ENCODE assay signal across 8 cellular contexts in genomic region chr15:74291101-74292071, GRCh38. TPM values are rescaled to one million over a fixed set of nuclear protein-coding genes. Genes with fewer than 3 reads are reported as not detected.
DNase-seq lines count a peak whose midpoint lies in the region; ATAC-seq lines count a peak whose summit lies in the region.

No MANE protein-coding gene starts in this region.

- H3K27ac ChIP-seq in ACC112 (ENCODE audit: low read depth, low read length) = no peak overlapping the region; the same call in 1 of the 2 replicates

- peak overlapping the region in 1 of 10 donors; percentile 26 for H3K27ac Mint-ChIP-seq in naive thymus-derived CD8-positive, alpha-beta T cell

- H3K27me3 Mint-ChIP-seq in naive thymus-derived CD8-positive, alpha-beta T cell = peaks cover 21 to 61% (median 41%) of the 10 kb centered on the region in 5 donors

- DNase-seq in H7 (peak; percentile 95), NOMO-1 treated with DMSO at 0.1 percent for 48 hours (lab: John Stamatoyannopoulos, UW; ENCODE audit: unreplicated experiment) (peak; percentile 63), activated T-cell treated with anti-CD3 and anti-CD28 coated beads for 24 hours (ENCODE audit: low read depth) (peak; percentile 60), fibroblast of gingiva (ENCODE audit: low read depth) (peak; percentile 40)
- DNase-seq in naive thymus-derived CD8-positive, alpha-beta T cell = peak; percentile 23 to 80 (median 64)
- peak; percentile 27 for DNase-seq in stimulated activated naive CD4-positive, alpha-beta T cell treated with Interleukin-2 at 50 U/mL for 16 hours (lab: John Stamatoyannopoulos, UW)

- H2AFZ ChIP-seq in ACC112 (ENCODE audit: low read length, unreplicated experiment) = no peak overlapping the region

- POLR2A ChIA-PET in naive thymus-derived CD8-positive, alpha-beta T cell (lab: Charles Lee) = no interaction called here

- H3K27me3 ChIP-seq in ACC112 (ENCODE audit: insufficient read depth, low read length) (peaks cover 33% of the 10 kb centered on the region), H7 (ENCODE audit: control insufficient read depth, insufficient read depth, low read length) (peaks cover 26% of the 10 kb centered on the region)

- H3K9me3 Mint-ChIP-seq in naive thymus-derived CD8-positive, alpha-beta T cell = peaks cover 0 to 10% (median 0%) of the 10 kb centered on the region in 9 donors

- H3K4me3 Mint-ChIP-seq in naive thymus-derived CD8-positive, alpha-beta T cell = no peak overlapping the region

- H3K4me1 ChIP-seq in ACC112 (ENCODE audit: control insufficient read depth, insufficient read depth, low read length, unreplicated experiment) = peaks cover 18% of the 10 kb centered on the region

- H3K4me1 Mint-ChIP-seq in naive thymus-derived CD8-positive, alpha-beta T cell = peaks cover 0 to 8% (median 5%) of the 10 kb centered on the region in 4 donors

- H3K36me3 ChIP-seq in ACC112 (ENCODE audit: insufficient read depth, low read length) (no peaks in the 10 kb centered on the region), H7 (replicated peaks; ENCODE audit: control insufficient read depth, insufficient read depth, low read length) (no peaks in the 10 kb centered on the region)

- no peaks in the 10 kb centered on the region for H3K79me2 ChIP-seq in ACC112 (ENCODE audit: control insufficient read depth, insufficient read depth, low read length, unreplicated experiment)

- H3K4me3 ChIP-seq in ACC112 (ENCODE audit: low read depth, low read length) (peak overlapping the region; percentile 53), H7 (ENCODE audit: insufficient read depth, low read depth, low read length) (no peak overlapping the region)

- peak; percentile 70 to 72 for ATAC-seq in naive thymus-derived CD8-positive, alpha-beta T cell
- no peak for ATAC-seq in HG02610 (IDR thresholded peaks at IDR 0.05; ENCODE audit: unreplicated experiment)

- H3K36me3 Mint-ChIP-seq in naive thymus-derived CD8-positive, alpha-beta T cell = no peaks in the 10 kb centered on the region

RNA-seq across cellular contexts. Expression of gene CCDC33, which starts 55.3 kb away (rescaled TPM):
- total RNA-seq in H7 (2014; rRNA removed; shearing (Covaris generic)) = 4.8 and 5.0 TPM in 2 replicates
- not detected for total RNA-seq in naive thymus-derived CD8-positive, alpha-beta T cell
- not detected for polyA plus RNA-seq in naive thymus-derived CD8-positive, alpha-beta T cell

Comparison
In these comparisons a context has a peak if more than half of its experiments do, and no peak if none do; other contexts are left out.
1. DNase-seq: peak in every context shown above with its lines; median percentile 95 in H7; 64 in naive thymus-derived CD8-positive, alpha-beta T cell; 63 in NOMO-1 treated with DMSO at 0.1 percent for 48 hours; 60 in activated T-cell treated with anti-CD3 and anti-CD28 coated beads for 24 hours; 40 in fibroblast of gingiva; 27 in stimulated activated naive CD4-positive, alpha-beta T cell treated with Interleukin-2 at 50 U/mL for 16 hours.